In genomic region chr12:7915911-7916403, GRCh38 we compare ENCODE assay signal across 12 cellular contexts. TPM values are rescaled to one million over a fixed set of nuclear protein-coding genes. Genes with fewer than 3 reads are reported as not detected.
DNase-seq lines count a peak whose midpoint lies in the region; ATAC-seq, FAIRE-seq and TF ChIP-seq lines count a peak whose summit lies in the region.
"Had no signal": no experiment of that assay in that cellular context is flagged by ENCODE, and none has a peak within 500 bp of the region (broad histone marks: within the 10 kb centered on the region; RNA-seq: fewer than 3 reads in every experiment).

No MANE protein-coding gene starts in this region.

- ATAC-seq in sciatic nerve (peak; percentile 25), HG02642 (IDR thresholded peaks at IDR 0.05; ENCODE audit: poor library complexity, unreplicated experiment) (no peak)

- no peak for TF ChIP-seq CTCF in epithelial cell of esophagus (IDR thresholded peaks at IDR 0.05; ENCODE audit: insufficient read depth, low read depth, low read length, missing control alignments)

- intact Hi-C loops in sciatic nerve (cut with DNase I) = no loop called here

- H3K4me3 ChIP-seq in epithelial cell of esophagus (ENCODE audit: low read length) = no peak overlapping the region
- H3K4me3 ChIP-seq: HAP-1 had no signal

- no peak for FAIRE-seq in frontal cortex (lab: Jason Lieb, UNC)
- FAIRE-seq: G401.6 had no signal

- DNase-seq in DMS79 treated with DMSO at 0.1 percent for 48 hours (lab: John Stamatoyannopoulos, UW) (peak; percentile 37), NCI-H524 treated with DMSO at 0.1 percent for 48 hours (lab: John Stamatoyannopoulos, UW) (peak; percentile 23), epithelial cell of esophagus (ENCODE audit: low read depth) (peak; percentile 13), sciatic nerve (ENCODE audit: low spot score) (no peak), frontal cortex (ENCODE audit: low spot score in 2 of 2) (no peak), SHP77 treated with DMSO at 0.1 percent for 48 hours (lab: John Stamatoyannopoulos, UW) (no peak)
- DNase-seq: NCI-H1048; NK-92 treated with Interleukin-12 subunit alpha and Interleukin-12 subunit beta, amount 100 ng/mL, for 24 hours had no signal

RNA-seq across cellular contexts. Expression of gene SLC2A3, which starts 20.0 kb away (rescaled TPM):
- 431 TPM for total RNA-seq in sciatic nerve
- total RNA-seq in frontal cortex = 50.5 TPM

RNA-seq across cellular contexts. Expression of gene SLC2A14, which starts 43.2 kb away (rescaled TPM):
- total RNA-seq in sciatic nerve (7.5 TPM), frontal cortex (under 0.01 TPM)
- total RNA-seq: T-helper 1 cell treated with Interleukin-12 subunit alpha and Interleukin-12 subunit beta and Interleukin-4 antibody, amounts not matched to agents 30 ng/mL and 1 ng/mL, for 36 hours had no signal

Comparison
In these comparisons a context has a peak if more than half of its experiments do, and no peak if none do; other contexts are left out.
1. DNase-seq: peak in DMS79 treated with DMSO at 0.1 percent for 48 hours (single experiment), NCI-H524 treated with DMSO at 0.1 percent for 48 hours (single experiment) and epithelial cell of esophagus (single experiment); none in sciatic nerve (single experiment), frontal cortex (0 of 2) and SHP77 treated with DMSO at 0.1 percent for 48 hours (single experiment).